ENCODE assay signal across 14 cellular contexts in genomic region chr2:8907764-8908163, GRCh38.
DNase-seq lines count a peak whose midpoint lies in the region; ATAC-seq and TF ChIP-seq lines count a peak whose summit lies in the region.
"Had no signal": no experiment of that assay in that cellular context is flagged by ENCODE, and none has a peak within 500 bp of the region (broad histone marks: within the 10 kb centered on the region; RNA-seq: fewer than 3 reads in every experiment).

No MANE protein-coding gene starts in this region.

- peak; percentile 51 to 77 for DNase-seq in NCI-H524 (lab: John Stamatoyannopoulos, UW)
- peak; percentile 39 for DNase-seq in SK-N-SH
- no peak for DNase-seq in mesothelial cell of epicardium (ENCODE audit: low spot score in 2 of 2, unreplicated experiment in 2 of 2)
- DNase-seq in NCI-H1092 (lab: John Stamatoyannopoulos, UW), result no peak
- DNase-seq: C1 segment of cervical spinal cord; Caco-2; CD4-positive, alpha-beta memory T cell; DMS53; DMS79 treated with DMSO at 0.1 percent for 48 hours; GOT3; HFFc6 had no signal

- CTCF ChIA-PET in SK-N-SH (lab: Yijun Ruan, JAX), result interaction anchor here (0.7 to 1.9 kb wide), 12 partner anchors 8 to 1788 kb away, joined by 3 to 10 read pairs (median 3); no protein-coding TSS in a partner anchor

- no peak overlapping the region for H3K4me3 ChIP-seq in SK-N-SH (ENCODE audit: low read depth in 2 of 2, low read length in 1 of 2)
- H3K4me3 ChIP-seq: HAP-1 had no signal

- POLR2A ChIA-PET in SK-N-SH (lab: Yijun Ruan, JAX), result no interaction called here

- H3K36me3 Mint-ChIP-seq in mesothelial cell of epicardium, result peaks cover 60% of the 10 kb centered on the region

- peak in 1 of 2 experiments; percentile 64; a peak in 1 of 4 replicates for TF ChIP-seq EP300 in SK-N-SH (IDR thresholded peaks at IDR 0.05; ENCODE audit: borderline replicate concordance in 1 of 2, low read depth in 1 of 2, low read length in 1 of 2)

- peaks cover 0 to 3% of the 10 kb centered on the region in 2 experiments; a peak in 1 of 4 replicates for H3K4me1 ChIP-seq in SK-N-SH (ENCODE audit: control insufficient read depth in 1 of 2, insufficient read depth in 2 of 2, low read depth in 1 of 2, low read length in 1 of 2)
- H3K4me1 ChIP-seq: Caco-2, HAP-1 had no signal

- peaks cover 3% of the 10 kb centered on the region for H3F3A ChIP-seq in SK-N-SH (replicated peaks; ENCODE audit: insufficient read depth)

- ATAC-seq in HG02678 (IDR thresholded peaks at IDR 0.05; ENCODE audit: unreplicated experiment), result no peak
- ATAC-seq in HG02981 (IDR thresholded peaks at IDR 0.05; ENCODE audit: unreplicated experiment), result no peak

- TF ChIP-seq CTCF in SK-N-SH (IDR thresholded peaks at IDR 0.05) (no peak), mesothelial cell of epicardium (IDR thresholded peaks at IDR 0.05; ENCODE audit: unreplicated experiment) (no peak)

- H3K27me3 ChIP-seq in SK-N-SH (ENCODE audit: insufficient read depth), result no peaks in the 10 kb centered on the region

- peak overlapping the region; percentile 59 for H3K27ac Mint-ChIP-seq in mesothelial cell of epicardium
- H3K27ac Mint-ChIP-seq: CD4-positive, alpha-beta memory T cell; HFFc6 had no signal

- H3K27ac ChIP-seq in SK-N-SH (ENCODE audit: low read depth in 2 of 2, low read length in 1 of 2), result peak overlapping the region in 1 of 2 experiments; percentile 77; a peak in 2 of 4 replicates

- H3K9me3 ChIP-seq in SK-N-SH, result no peaks in the 10 kb centered on the region; the same call in 1 of the 2 replicates
- H3K9me3 ChIP-seq: HAP-1 had no signal

- no peak for TF ChIP-seq RAD21 in SK-N-SH (IDR thresholded peaks at IDR 0.05; ENCODE audit: low read length)

- WGBS in SK-N-SH (ENCODE audit: low lambda C conversion rate), result 87% methylated on average over 3 of the region's 3 CpGs

- peaks cover 13 to 64% of the 10 kb centered on the region in 2 experiments for H3K36me3 ChIP-seq in SK-N-SH (replicated peaks in 1 of 2; ENCODE audit: control insufficient read depth in 1 of 2, insufficient read depth in 2 of 2, low read length in 1 of 2)

- H3K4me1 Mint-ChIP-seq in mesothelial cell of epicardium, result no peaks in the 10 kb centered on the region
- H3K4me1 Mint-ChIP-seq: CD4-positive, alpha-beta memory T cell had no signal

- H3K9ac ChIP-seq in SK-N-SH, result no peak overlapping the region

- H3K9me2 ChIP-seq in SK-N-SH, result no peaks in the 10 kb centered on the region

- H3K27me3 Mint-ChIP-seq in mesothelial cell of epicardium (ENCODE audit: low read depth), result no peaks in the 10 kb centered on the region

- H3K4me2 ChIP-seq in SK-N-SH, result no peak overlapping the region

- H3K79me2 ChIP-seq in SK-N-SH (ENCODE audit: insufficient read depth), result peaks cover 30% of the 10 kb centered on the region

- H2AFZ ChIP-seq in SK-N-SH (ENCODE audit: low read depth), result no peak overlapping the region

- H3K4me3 Mint-ChIP-seq in mesothelial cell of epicardium, result no peak overlapping the region
- H3K4me3 Mint-ChIP-seq: CD4-positive, alpha-beta memory T cell; HFFc6 had no signal

- H3K9me3 Mint-ChIP-seq in mesothelial cell of epicardium, result peaks cover 45% of the 10 kb centered on the region

- H4K20me1 ChIP-seq in SK-N-SH (ENCODE audit: insufficient read depth), result no peaks in the 10 kb centered on the region

TF ChIP-seq in SK-N-SH, 30 proteins besides CTCF, POLR2A, EP300 and RAD21:
- TF ChIP-seq GATA2 (CRISPR knock-in tag; IDR thresholded peaks at IDR 0.05) (peak; percentile 51; the same call in 1 of the 2 replicates), GABPA (IDR thresholded peaks at IDR 0.05; ENCODE audit: low read depth) (no peak), CHD2 (IDR thresholded peaks at IDR 0.05; ENCODE audit: low read length, partially characterized antibody) (peak; percentile 58)

Comparison
In these comparisons a context has a peak if more than half of its experiments do, and no peak if none do; other contexts are left out.
1. DNase-seq: peak in NCI-H524 (2 of 2) and SK-N-SH (single experiment); none in mesothelial cell of epicardium (0 of 2) and NCI-H1092 (single experiment).